ENCODE assay signal across 20 cellular contexts in the genomic region with DNA sequence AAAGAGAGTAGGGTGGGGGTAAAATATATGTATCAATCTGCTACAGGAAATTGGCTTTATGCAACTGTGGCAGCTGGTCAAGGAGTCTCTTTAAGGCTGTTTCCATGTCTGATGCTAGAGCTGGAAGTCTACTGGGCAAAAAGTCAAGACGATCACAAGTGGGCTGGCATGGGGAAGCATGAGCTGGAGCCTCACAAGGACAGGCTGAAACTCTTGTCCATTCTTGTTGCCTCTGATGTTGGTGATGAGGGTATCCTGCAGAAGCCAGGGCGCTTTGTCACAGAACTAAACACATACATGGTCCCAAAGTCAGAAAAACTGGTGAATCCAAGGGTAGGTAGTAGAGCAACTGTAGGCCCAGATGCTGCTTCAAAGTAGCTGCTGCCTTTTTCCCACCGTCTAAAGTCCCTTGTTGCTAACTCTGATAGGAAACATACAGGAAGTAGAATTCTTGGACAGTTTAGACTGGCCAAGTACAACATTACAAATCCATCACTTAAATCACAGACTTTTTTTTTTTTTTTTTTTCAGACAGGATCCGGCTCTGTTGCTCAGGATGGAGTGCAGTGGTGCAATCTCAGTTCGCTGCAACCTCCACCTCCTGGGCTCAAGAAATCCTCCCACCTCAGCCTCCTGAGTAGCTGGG.
"Had no signal": no experiment of that assay in that cellular context is flagged by ENCODE, and none has a peak within 500 bp of the region (broad histone marks: within the 10 kb centered on the region; RNA-seq: fewer than 3 reads in every experiment).

No MANE protein-coding gene starts in this region.

- H3K27ac Mint-ChIP-seq: activated naive CD4-positive, alpha-beta T cell treated with anti-CD3 and anti-CD28 coated beads for 36 hours; neural progenitor cell; type B pancreatic cell had no signal

- ATAC-seq: activated T-helper 17 cell treated with anti-CD3 and anti-CD28 coated beads, Interleukin-2, amount 50 U/mL, for 72 hours; foreskin keratinocyte had no signal

- H3K9me3 ChIP-seq: colonic mucosa had no signal

- H3K4me1 Mint-ChIP-seq: neural progenitor cell had no signal

- H3K36me3 ChIP-seq: colonic mucosa, neural progenitor cell had no signal

- H3K27ac ChIP-seq: colonic mucosa, foreskin keratinocyte, neural progenitor cell, parathyroid adenoma had no signal

- H3K9me3 Mint-ChIP-seq: type B pancreatic cell had no signal

- H2AFZ ChIP-seq: neural progenitor cell, parathyroid adenoma had no signal

- H3K4me3 Mint-ChIP-seq: activated naive CD4-positive, alpha-beta T cell treated with anti-CD3 and anti-CD28 coated beads for 36 hours; activated T-helper 17 cell treated with anti-CD3 and anti-CD28 coated beads, Interleukin-2, amount 50 U/mL, for 72 hours; neural progenitor cell; type B pancreatic cell had no signal

- H3K4me1 ChIP-seq: colonic mucosa, foreskin keratinocyte, neural progenitor cell, parathyroid adenoma had no signal

- H3K36me3 Mint-ChIP-seq: neural progenitor cell, type B pancreatic cell had no signal

- H3K9ac ChIP-seq: neural progenitor cell, parathyroid adenoma had no signal

- DNase-seq: activated CD4-positive, alpha-beta T cell treated with anti-CD3 and anti-CD28 coated beads, Interleukin-2, amount 50 U/mL, for 1 hour; activated CD4-positive, CD25-positive, alpha-beta regulatory T cell; activated naive CD4-positive, alpha-beta T cell treated with anti-CD3 and anti-CD28 coated beads for 36 hours; activated T-cell treated with anti-CD3 and anti-CD28 coated beads for 4 hours; colonic mucosa; effector CD4-positive, alpha-beta T cell; foreskin keratinocyte; midbrain; naive B cell; retina; stimulated activated CD4-positive, alpha-beta T cell treated with anti-CD3 and anti-CD28 coated beads, Interleukin-15, amount 100 ng/mL, for 24 hours; stimulated activated CD4-positive, alpha-beta T cell treated with anti-CD3 and anti-CD28 coated beads, Interleukin-4, amount 100 ng/mL, for 24 hours; stimulated activated naive CD4-positive, alpha-beta T cell treated with Interleukin-2 at 50 U/mL for 16 hours; substantia nigra had no signal

- H3K27me3 ChIP-seq: colonic mucosa, foreskin keratinocyte, neural progenitor cell had no signal

- H3K27me3 Mint-ChIP-seq: activated T-helper 17 cell treated with anti-CD3 and anti-CD28 coated beads, Interleukin-2, amount 50 U/mL, for 72 hours; naive B cell; type B pancreatic cell had no signal

- H3K4me2 ChIP-seq: neural progenitor cell had no signal

- H3K4me3 ChIP-seq: colonic mucosa, neural progenitor cell, skin epidermis had no signal

- H3K79me2 ChIP-seq: parathyroid adenoma had no signal

- FAIRE-seq: astrocyte had no signal
